In the genomic region with DNA sequence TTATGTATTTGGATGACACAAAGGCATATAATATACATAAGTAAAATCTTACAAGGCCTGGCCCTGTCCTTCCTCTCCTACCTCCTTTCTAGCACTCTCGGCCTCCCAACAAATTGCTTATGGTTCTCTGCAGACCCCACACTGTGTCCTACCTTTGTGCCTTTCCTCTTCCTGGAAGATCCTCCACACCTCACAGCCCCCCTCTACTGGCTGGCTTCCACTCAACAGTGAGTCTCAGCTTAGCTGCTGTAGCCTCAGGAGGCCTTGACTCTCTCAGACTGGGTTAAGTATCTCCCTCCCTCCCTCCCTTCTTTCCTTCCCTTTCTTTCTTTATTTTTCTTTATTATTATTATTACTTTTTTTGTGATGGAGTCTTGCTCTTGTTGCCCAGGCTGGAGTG, we compare ENCODE assay signal across 30 cellular contexts. TPM values are rescaled to one million over a fixed set of nuclear protein-coding genes. Genes with fewer than 3 reads are reported as not detected.
A peak's percentile ranks its signal among the peaks of the same experiment; 100 is the strongest.
DNase-seq lines count a peak whose midpoint lies in the region; ATAC-seq, FAIRE-seq and TF ChIP-seq lines count a peak whose summit lies in the region.
"Had no signal": no experiment of that assay in that cellular context is flagged by ENCODE, and none has a peak within 500 bp of the region (broad histone marks: within the 10 kb centered on the region; RNA-seq: fewer than 3 reads in every experiment).

No MANE protein-coding gene starts in this region.

- no peaks in the 10 kb centered on the region for H4K20me1 ChIP-seq in HepG2 (ENCODE audit: insufficient read depth, low read length)
- no peaks in the 10 kb centered on the region for H4K20me1 ChIP-seq in MM.1S (ENCODE audit: insufficient read depth, low read length)

- CTCF ChIA-PET in HepG2 (lab: Yijun Ruan, JAX; ENCODE audit: low intra/inter-chr PET ratio, low total read pairs): no interaction called here

- H3K27me3 ChIP-seq in HepG2 (ENCODE audit: control insufficient read depth in 1 of 2, insufficient read depth in 2 of 2, low read length in 2 of 2) (no peaks in the 10 kb centered on the region; a peak in 1 of 5 replicates), right lobe of liver (no peaks in the 10 kb centered on the region), MM.1S (replicated peaks; ENCODE audit: insufficient read depth, low read length) (no peaks in the 10 kb centered on the region)
- H3K27me3 ChIP-seq: MG63, tibial artery had no signal

- no peaks in the 10 kb centered on the region for H3K9me3 Mint-ChIP-seq in T-helper 1 cell treated with Interleukin-12 subunit alpha and Interleukin-12 subunit beta and Interleukin-4 antibody, amounts not matched to agents 30 μg/mL and 1 μg/mL, for 36 hours
- no peaks in the 10 kb centered on the region for H3K9me3 Mint-ChIP-seq in central memory CD8-positive, alpha-beta T cell
- no peaks in the 10 kb centered on the region for H3K9me3 Mint-ChIP-seq in stimulated activated effector memory CD8-positive, alpha-beta T cell treated with anti-CD3 and anti-CD28 coated beads, Interleukin-12 subunit alpha, Interleukin-12 subunit beta, amount 100 ng/mL, for 72 hours

- H3K4me3 ChIP-seq in HepG2 (replicated peaks in 1 of 3; ENCODE audit: insufficient read depth in 1 of 3, low read depth in 2 of 3, low read length in 3 of 3) (no peak overlapping the region), right lobe of liver (no peak overlapping the region), MM.1S (ENCODE audit: low read length) (no peak overlapping the region)
- H3K4me3 ChIP-seq: lower lobe of right lung, MG63, mucosa of descending colon, skin epidermis, tibial artery had no signal

- H3K4me2 ChIP-seq in HepG2 (ENCODE audit: low read depth, low read length) (no peak overlapping the region), MM.1S (ENCODE audit: low read depth, low read length) (no peak overlapping the region)

- TF ChIP-seq POLR2A in HepG2 (IDR thresholded peaks at IDR 0.05; ENCODE audit: insufficient read depth in 1 of 2, low read depth in 2 of 2, low read length in 2 of 2) (no peak), right lobe of liver (IDR thresholded peaks at IDR 0.05) (no peak)

- H3K36me3 ChIP-seq in HepG2 (replicated peaks in 1 of 2; ENCODE audit: control insufficient read depth in 1 of 2, insufficient read depth in 2 of 2, low read length in 2 of 2): no peaks in the 10 kb centered on the region
- no peaks in the 10 kb centered on the region for H3K36me3 ChIP-seq in right lobe of liver
- H3K36me3 ChIP-seq in MM.1S (replicated peaks; ENCODE audit: insufficient read depth, low read length): no peaks in the 10 kb centered on the region
- H3K36me3 ChIP-seq: lower lobe of right lung, MG63, tibial artery had no signal

- intact Hi-C loops in HepG2 (cut with micrococcal nuclease; ENCODE audit: unreplicated experiment) (no loop called here), right lobe of liver (cut with DNase I) (no loop called here)

- H3K27me3 Mint-ChIP-seq in T-helper 1 cell treated with Interleukin-12 subunit alpha and Interleukin-12 subunit beta and Interleukin-4 antibody, amounts not matched to agents 30 μg/mL and 1 μg/mL, for 36 hours (ENCODE audit: low read depth): no peaks in the 10 kb centered on the region
- no peaks in the 10 kb centered on the region for H3K27me3 Mint-ChIP-seq in central memory CD8-positive, alpha-beta T cell

- no peak for FAIRE-seq in HepG2 (lab: Jason Lieb, UNC)
- FAIRE-seq: bronchial epithelial cell, colon, H54, RCC 7860 had no signal

- TF ChIP-seq EP300 in HepG2 (IDR thresholded peaks at IDR 0.05; ENCODE audit: low read depth in 2 of 2, low read length in 2 of 2) (no peak), HepG2 (CRISPR knock-in tag; IDR thresholded peaks at IDR 0.05; ENCODE audit: borderline replicate concordance) (no peak)

- peak overlapping the region; percentile 97 for H3K4me3 Mint-ChIP-seq in T-helper 1 cell treated with Interleukin-12 subunit alpha and Interleukin-12 subunit beta and Interleukin-4 antibody, amounts not matched to agents 30 μg/mL and 1 μg/mL, for 36 hours
- H3K4me3 Mint-ChIP-seq in central memory CD8-positive, alpha-beta T cell: peak overlapping the region; percentile 81
- no peak overlapping the region for H3K4me3 Mint-ChIP-seq in stimulated activated effector memory CD8-positive, alpha-beta T cell treated with anti-CD3 and anti-CD28 coated beads, Interleukin-12 subunit alpha, Interleukin-12 subunit beta, amount 100 ng/mL, for 72 hours
- H3K4me3 Mint-ChIP-seq: nephron progenitor cell had no signal

- peaks cover 30% of the 10 kb centered on the region for H3K36me3 Mint-ChIP-seq in T-helper 1 cell treated with Interleukin-12 subunit alpha and Interleukin-12 subunit beta and Interleukin-4 antibody, amounts not matched to agents 30 μg/mL and 1 μg/mL, for 36 hours (ENCODE audit: low read depth)
- peaks cover 2% of the 10 kb centered on the region for H3K36me3 Mint-ChIP-seq in central memory CD8-positive, alpha-beta T cell (ENCODE audit: insufficient read depth)
- H3K36me3 Mint-ChIP-seq in stimulated activated effector memory CD8-positive, alpha-beta T cell treated with anti-CD3 and anti-CD28 coated beads, Interleukin-12 subunit alpha, Interleukin-12 subunit beta, amount 100 ng/mL, for 72 hours: no peaks in the 10 kb centered on the region

- ATAC-seq in HepG2 (peak; percentile 80), right lobe of liver (no peak)
- no peak for ATAC-seq in central memory CD8-positive, alpha-beta T cell (replicated peaks; ENCODE audit: extremely low read depth, poor library complexity, severe bottlenecking)
- ATAC-seq in stimulated activated effector memory CD8-positive, alpha-beta T cell treated with anti-CD3 and anti-CD28 coated beads, Interleukin-12 subunit alpha, Interleukin-12 subunit beta, amount 100 ng/mL, for 72 hours: no peak
- ATAC-seq: lower lobe of right lung, mucosa of descending colon had no signal

- peaks cover 39% of the 10 kb centered on the region for H3K4me1 Mint-ChIP-seq in T-helper 1 cell treated with Interleukin-12 subunit alpha and Interleukin-12 subunit beta and Interleukin-4 antibody, amounts not matched to agents 30 μg/mL and 1 μg/mL, for 36 hours (ENCODE audit: low read depth)
- H3K4me1 Mint-ChIP-seq in central memory CD8-positive, alpha-beta T cell: peaks cover 47% of the 10 kb centered on the region
- H3K4me1 Mint-ChIP-seq in stimulated activated effector memory CD8-positive, alpha-beta T cell treated with anti-CD3 and anti-CD28 coated beads, Interleukin-12 subunit alpha, Interleukin-12 subunit beta, amount 100 ng/mL, for 72 hours: peaks cover 38% of the 10 kb centered on the region
- H3K4me1 Mint-ChIP-seq: nephron progenitor cell had no signal

- H3K4me1 ChIP-seq in HepG2 (ENCODE audit: insufficient read depth, low read length): peaks cover 24% of the 10 kb centered on the region
- H3K4me1 ChIP-seq in right lobe of liver: no peaks in the 10 kb centered on the region
- H3K4me1 ChIP-seq in MM.1S (ENCODE audit: low read length): no peaks in the 10 kb centered on the region
- H3K4me1 ChIP-seq: lower lobe of right lung, tibial artery had no signal

- H3K27ac ChIP-seq in HepG2 (ENCODE audit: extremely low read length, insufficient read depth, low read length): no peak overlapping the region
- no peak overlapping the region for H3K27ac ChIP-seq in right lobe of liver
- no peak overlapping the region for H3K27ac ChIP-seq in MM.1S (ENCODE audit: low read length)
- H3K27ac ChIP-seq: 22Rv1, lower lobe of right lung, skin epidermis, tibial artery had no signal

- in situ Hi-C loops in HepG2 (cut with HindIII; ENCODE audit: extremely low pct_ligation_motif_present, low pct_unique_long_range_greater_than_20kb): no loop called here

- TF ChIP-seq RAD21 in HepG2 (CRISPR knock-in tag; IDR thresholded peaks at IDR 0.05): no peak

- H3K27ac Mint-ChIP-seq in T-helper 1 cell treated with Interleukin-12 subunit alpha and Interleukin-12 subunit beta and Interleukin-4 antibody, amounts not matched to agents 30 μg/mL and 1 μg/mL, for 36 hours: peak overlapping the region; percentile 80
- H3K27ac Mint-ChIP-seq in central memory CD8-positive, alpha-beta T cell (ENCODE audit: low read depth): peak overlapping the region; percentile 91
- peak overlapping the region; percentile 88 for H3K27ac Mint-ChIP-seq in stimulated activated effector memory CD8-positive, alpha-beta T cell treated with anti-CD3 and anti-CD28 coated beads, Interleukin-12 subunit alpha, Interleukin-12 subunit beta, amount 100 ng/mL, for 72 hours
- H3K27ac Mint-ChIP-seq: nephron progenitor cell had no signal

- no peak overlapping the region for H3K9ac ChIP-seq in HepG2 (ENCODE audit: insufficient read depth, low read depth, low read length)
- no peak overlapping the region for H3K9ac ChIP-seq in MM.1S (ENCODE audit: low read length)

- 81% methylated on average over 1 of the region's 1 CpG for WGBS in HepG2 (ENCODE audit: low lambda C conversion rate)
- 100% methylated on average over 1 of the region's 1 CpG for WGBS in right lobe of liver (ENCODE audit: insufficient coverage, low coverage, low lambda C conversion rate, missing lambda C conversion rate)

- H3K79me2 ChIP-seq in HepG2 (ENCODE audit: insufficient read depth, low read length) (no peaks in the 10 kb centered on the region), MM.1S (ENCODE audit: low read length) (no peaks in the 10 kb centered on the region)

- BruUV-seq in HepG2 (replicated peaks; lab: Mats Ljungman, UMichigan): no TSS peak

- no peaks in the 10 kb centered on the region for H3F3A ChIP-seq in MM.1S (ENCODE audit: insufficient read depth, low read length)

- no peaks in the 10 kb centered on the region for H3K9me2 ChIP-seq in MM.1S (replicated peaks; ENCODE audit: insufficient read depth, low read length)

- TF ChIP-seq CTCF in HepG2 (CRISPR knock-in tag; IDR thresholded peaks at IDR 0.05): peak; percentile 44
- no peak for TF ChIP-seq CTCF in right lobe of liver (IDR thresholded peaks at IDR 0.05)
- TF ChIP-seq CTCF in MM.1S (IDR thresholded peaks at IDR 0.05; ENCODE audit: low read length): no peak

- POLR2A ChIA-PET in HepG2 (lab: Yijun Ruan, JAX): no interaction called here

- H2AFZ ChIP-seq in HepG2 (ENCODE audit: low read length) (no peak overlapping the region), MM.1S (ENCODE audit: low read length) (no peak overlapping the region)

- H3K9me3 ChIP-seq in HepG2 (ENCODE audit: low read length) (no peaks in the 10 kb centered on the region), right lobe of liver (no peaks in the 10 kb centered on the region), MM.1S (replicated peaks; ENCODE audit: insufficient read depth, low read length) (no peaks in the 10 kb centered on the region)
- H3K9me3 ChIP-seq: lower lobe of right lung, MG63, mucosa of descending colon, tibial artery had no signal

- DNase-seq in T-helper 1 cell (no peak), HepG2 (ENCODE audit: low spot score) (no peak), right lobe of liver (no peak), MM.1S (no peak)
- DNase-seq in central memory CD8-positive, alpha-beta T cell (ENCODE audit: low spot score in 2 of 2): no peak
- DNase-seq in stimulated activated effector memory CD8-positive, alpha-beta T cell treated with anti-CD3 and anti-CD28 coated beads, Interleukin-12 subunit alpha, Interleukin-12 subunit beta, amount 100 ng/mL, for 72 hours (ENCODE audit: low spot score in 2 of 2): no peak
- no peak for DNase-seq in stimulated activated CD4-positive, alpha-beta T cell treated with anti-CD3 and anti-CD28 coated beads, Interleukin-4, amount 100 ng/mL, for 4 hours
- DNase-seq: activated CD4-positive, alpha-beta T cell treated with anti-CD3 and anti-CD28 coated beads for 4 hours; activated CD8-positive, alpha-beta memory T cell treated with anti-CD3 and anti-CD28 coated beads, Interleukin-2, amount 50 U/mL, for 48 hours; anterior cingulate cortex; effector CD8-positive, alpha-beta T cell; erythroblast; head of caudate nucleus; lower lobe of right lung; MG63; mucosa of descending colon; NCI-H2029 treated with DMSO at 0.1 percent for 48 hours; NCI-H526 treated with DMSO at 0.1 percent for 48 hours; nephron progenitor cell; SIG-M5; stimulated activated CD8-positive, alpha-beta memory T cell treated with anti-CD3 and anti-CD28 coated beads, Interleukin-4, amount 100 ng/mL, for 48 hours; tibial artery had no signal

RNA-seq across cellular contexts. Expression of a gene that starts 8.3 kb away (rescaled TPM):
- total RNA-seq in HepG2 (2016; rRNA removed; fragmentation: Illumina TruSeq; extraction: Trizol) (0.13 TPM in 1 of 2 replicates, not detected in the other), right lobe of liver (under 1 TPM in 2 of 6 experiments, not detected in 4; 0.13 to 0.20 TPM)
- not detected in 2 replicates for total RNA-seq in HepG2 (2016; cell fraction: cytosol; rRNA removed; fragmentation: Illumina TruSeq; extraction: Trizol; ENCODE audit: low read depth)
- 0.11 TPM in 1 of 2 replicates, not detected in the other for total RNA-seq in HepG2 (2016; cell fraction: insoluble cytoplasmic fraction; rRNA removed; fragmentation: Illumina TruSeq; extraction: Trizol)
- not detected in 2 replicates for total RNA-seq in HepG2 (2016; cell fraction: membrane; rRNA removed; fragmentation: Illumina TruSeq; extraction: Trizol)
- total RNA-seq in HepG2 (2016; cell fraction: nucleus; rRNA removed; fragmentation: Illumina TruSeq; extraction: Trizol): 0.16 TPM in 1 of 2 replicates, not detected in the other
- polyA plus RNA-seq in HepG2 (2011; rRNA removed): 0.03 TPM in 1 of 2 replicates, not detected in the other
- polyA plus RNA-seq in HepG2 (2011; cell fraction: cytosol; rRNA removed): 0.03 TPM in 1 of 2 replicates, not detected in the other
- polyA plus RNA-seq in HepG2 (2011; cell fraction: nucleus; rRNA removed): 0.10 and 0.11 TPM in 2 replicates
- not detected in 2 replicates for polyA plus RNA-seq in HepG2 (2012)
- not detected in 2 replicates for polyA plus RNA-seq in HepG2 (2016; cell fraction: cytosol; fragmentation: Illumina TruSeq; extraction: Trizol; ENCODE audit: low read depth)
- not detected in 2 replicates for polyA plus RNA-seq in HepG2 (2016; cell fraction: insoluble cytoplasmic fraction; fragmentation: Illumina TruSeq; extraction: Trizol; ENCODE audit: low read depth)
- not detected in 2 replicates for polyA plus RNA-seq in HepG2 (2016; cell fraction: membrane; fragmentation: Illumina TruSeq; extraction: Trizol; ENCODE audit: low read depth)
- not detected in 2 replicates for polyA plus RNA-seq in HepG2 (2016; cell fraction: nucleus; fragmentation: Illumina TruSeq; extraction: Trizol; ENCODE audit: insufficient read depth, low read depth)
- polyA minus RNA-seq in HepG2 (2011; rRNA and poly(A)+ RNA removed; ENCODE audit: low replicate concordance): not detected in 2 replicates
- not detected in 2 replicates for polyA minus RNA-seq in HepG2 (2011; cell fraction: cytosol; rRNA and poly(A)+ RNA removed)
- polyA minus RNA-seq in HepG2 (2011; cell fraction: nucleus; rRNA and poly(A)+ RNA removed): not detected in 2 replicates
- total RNA-seq: osteocyte had no signal

RNA-seq across cellular contexts. Expression of a gene that starts 34.7 kb away (rescaled TPM):
- total RNA-seq in HepG2 (2016; rRNA removed; fragmentation: Illumina TruSeq; extraction: Trizol): not detected in 2 replicates
- not detected in 2 replicates for total RNA-seq in HepG2 (2016; cell fraction: cytosol; rRNA removed; fragmentation: Illumina TruSeq; extraction: Trizol; ENCODE audit: low read depth)
- not detected in 2 replicates for total RNA-seq in HepG2 (2016; cell fraction: insoluble cytoplasmic fraction; rRNA removed; fragmentation: Illumina TruSeq; extraction: Trizol)
- total RNA-seq in HepG2 (2016; cell fraction: membrane; rRNA removed; fragmentation: Illumina TruSeq; extraction: Trizol): not detected in 2 replicates
- not detected in 2 replicates for total RNA-seq in HepG2 (2016; cell fraction: nucleus; rRNA removed; fragmentation: Illumina TruSeq; extraction: Trizol)
- not detected in 2 replicates for polyA plus RNA-seq in HepG2 (2011; rRNA removed)
- not detected in 2 replicates for polyA plus RNA-seq in HepG2 (2011; cell fraction: cytosol; rRNA removed)
- not detected in 2 replicates for polyA plus RNA-seq in HepG2 (2011; cell fraction: nucleus; rRNA removed)
- not detected in 2 replicates for polyA plus RNA-seq in HepG2 (2012)
- polyA plus RNA-seq in HepG2 (2016; cell fraction: cytosol; fragmentation: Illumina TruSeq; extraction: Trizol; ENCODE audit: low read depth): not detected in 2 replicates
- not detected in 2 replicates for polyA plus RNA-seq in HepG2 (2016; cell fraction: insoluble cytoplasmic fraction; fragmentation: Illumina TruSeq; extraction: Trizol; ENCODE audit: low read depth)
- not detected in 2 replicates for polyA plus RNA-seq in HepG2 (2016; cell fraction: membrane; fragmentation: Illumina TruSeq; extraction: Trizol; ENCODE audit: low read depth)
- not detected in 2 replicates for polyA plus RNA-seq in HepG2 (2016; cell fraction: nucleus; fragmentation: Illumina TruSeq; extraction: Trizol; ENCODE audit: insufficient read depth, low read depth)
- polyA minus RNA-seq in HepG2 (2011; rRNA and poly(A)+ RNA removed; ENCODE audit: low replicate concordance): not detected in 2 replicates
- polyA minus RNA-seq in HepG2 (2011; cell fraction: cytosol; rRNA and poly(A)+ RNA removed): not detected in 2 replicates
- polyA minus RNA-seq in HepG2 (2011; cell fraction: nucleus; rRNA and poly(A)+ RNA removed): not detected in 2 replicates
- 1 to 10 TPM in 1 of 6 experiments, under 1 TPM in 5; 0.51 to 1.6 (median 0.87) TPM for total RNA-seq in right lobe of liver

RNA-seq across cellular contexts. Expression of a gene that starts 45.8 kb away (rescaled TPM):
- total RNA-seq in HepG2 (2016; rRNA removed; fragmentation: Illumina TruSeq; extraction: Trizol): 79.0 and 104 TPM in 2 replicates
- 19.8 and 24.9 TPM in 2 replicates for total RNA-seq in HepG2 (2016; cell fraction: cytosol; rRNA removed; fragmentation: Illumina TruSeq; extraction: Trizol; ENCODE audit: low read depth)
- 62.8 and 109 TPM in 2 replicates for total RNA-seq in HepG2 (2016; cell fraction: insoluble cytoplasmic fraction; rRNA removed; fragmentation: Illumina TruSeq; extraction: Trizol)
- 101 and 114 TPM in 2 replicates for total RNA-seq in HepG2 (2016; cell fraction: membrane; rRNA removed; fragmentation: Illumina TruSeq; extraction: Trizol)
- total RNA-seq in HepG2 (2016; cell fraction: nucleus; rRNA removed; fragmentation: Illumina TruSeq; extraction: Trizol): 47.9 and 62.6 TPM in 2 replicates
- 70.0 and 77.7 TPM in 2 replicates for polyA plus RNA-seq in HepG2 (2011; rRNA removed)
- 41.2 and 41.3 TPM in 2 replicates for polyA plus RNA-seq in HepG2 (2011; cell fraction: cytosol; rRNA removed)
- polyA plus RNA-seq in HepG2 (2011; cell fraction: nucleus; rRNA removed): 56.4 and 66.4 TPM in 2 replicates
- 64.6 and 76.7 TPM in 2 replicates for polyA plus RNA-seq in HepG2 (2012)
- polyA plus RNA-seq in HepG2 (2016; cell fraction: cytosol; fragmentation: Illumina TruSeq; extraction: Trizol; ENCODE audit: low read depth): 35.2 and 41.4 TPM in 2 replicates
- 92.0 and 117 TPM in 2 replicates for polyA plus RNA-seq in HepG2 (2016; cell fraction: insoluble cytoplasmic fraction; fragmentation: Illumina TruSeq; extraction: Trizol; ENCODE audit: low read depth)
- 104 and 124 TPM in 2 replicates for polyA plus RNA-seq in HepG2 (2016; cell fraction: membrane; fragmentation: Illumina TruSeq; extraction: Trizol; ENCODE audit: low read depth)
- 138 and 143 TPM in 2 replicates for polyA plus RNA-seq in HepG2 (2016; cell fraction: nucleus; fragmentation: Illumina TruSeq; extraction: Trizol; ENCODE audit: insufficient read depth, low read depth)
- polyA minus RNA-seq in HepG2 (2011; rRNA and poly(A)+ RNA removed; ENCODE audit: low replicate concordance): 103 and 104 TPM in 2 replicates
- polyA minus RNA-seq in HepG2 (2011; cell fraction: cytosol; rRNA and poly(A)+ RNA removed): 33.7 and 51.0 TPM in 2 replicates
- polyA minus RNA-seq in HepG2 (2011; cell fraction: nucleus; rRNA and poly(A)+ RNA removed): 23.3 and 28.5 TPM in 2 replicates
- total RNA-seq in right lobe of liver: 100 to 1,000 TPM in 3 of 6 experiments, 10 to 100 TPM in 3; 59.8 to 112 (median 99.3) TPM

RNA-seq across cellular contexts. Expression of a gene that starts 46.2 kb away (rescaled TPM):
- total RNA-seq in HepG2 (2016; rRNA removed; fragmentation: Illumina TruSeq; extraction: Trizol): 0.35 and 0.93 TPM in 2 replicates
- 0.62 TPM in 1 of 2 replicates, not detected in the other for total RNA-seq in HepG2 (2016; cell fraction: cytosol; rRNA removed; fragmentation: Illumina TruSeq; extraction: Trizol; ENCODE audit: low read depth)
- total RNA-seq in HepG2 (2016; cell fraction: insoluble cytoplasmic fraction; rRNA removed; fragmentation: Illumina TruSeq; extraction: Trizol): 0.71 and 0.87 TPM in 2 replicates
- 0.72 and 0.96 TPM in 2 replicates for total RNA-seq in HepG2 (2016; cell fraction: membrane; rRNA removed; fragmentation: Illumina TruSeq; extraction: Trizol)
- 0.50 and 0.81 TPM in 2 replicates for total RNA-seq in HepG2 (2016; cell fraction: nucleus; rRNA removed; fragmentation: Illumina TruSeq; extraction: Trizol)
- polyA plus RNA-seq in HepG2 (2011; rRNA removed): 2.6 and 3.3 TPM in 2 replicates
- 0.74 and 0.88 TPM in 2 replicates for polyA plus RNA-seq in HepG2 (2011; cell fraction: cytosol; rRNA removed)
- polyA plus RNA-seq in HepG2 (2011; cell fraction: nucleus; rRNA removed): 18.2 and 26.0 TPM in 2 replicates
- 2.6 and 2.8 TPM in 2 replicates for polyA plus RNA-seq in HepG2 (2012)
- polyA plus RNA-seq in HepG2 (2016; cell fraction: cytosol; fragmentation: Illumina TruSeq; extraction: Trizol; ENCODE audit: low read depth): 0.38 and 0.86 TPM in 2 replicates
- polyA plus RNA-seq in HepG2 (2016; cell fraction: insoluble cytoplasmic fraction; fragmentation: Illumina TruSeq; extraction: Trizol; ENCODE audit: low read depth): 0.45 and 0.92 TPM in 2 replicates
- polyA plus RNA-seq in HepG2 (2016; cell fraction: membrane; fragmentation: Illumina TruSeq; extraction: Trizol; ENCODE audit: low read depth): 0.81 and 1.4 TPM in 2 replicates
- 3.6 and 4.5 TPM in 2 replicates for polyA plus RNA-seq in HepG2 (2016; cell fraction: nucleus; fragmentation: Illumina TruSeq; extraction: Trizol; ENCODE audit: insufficient read depth, low read depth)
- polyA minus RNA-seq in HepG2 (2011; rRNA and poly(A)+ RNA removed; ENCODE audit: low replicate concordance): 0.61 and 0.68 TPM in 2 replicates
- 0.88 TPM in 1 of 2 replicates, not detected in the other for polyA minus RNA-seq in HepG2 (2011; cell fraction: cytosol; rRNA and poly(A)+ RNA removed)
- polyA minus RNA-seq in HepG2 (2011; cell fraction: nucleus; rRNA and poly(A)+ RNA removed): 0.50 and 0.77 TPM in 2 replicates
- 1 to 10 TPM in 2 of 6 experiments, under 1 TPM in 3, not detected in 1; 0.83 to 1.3 (median 0.97) TPM for total RNA-seq in right lobe of liver

RNA-seq across cellular contexts. Expression of a gene that starts 56.0 kb away (rescaled TPM):
- total RNA-seq in HepG2 (2016; rRNA removed; fragmentation: Illumina TruSeq; extraction: Trizol) (4.0 and 4.1 TPM in 2 replicates), right lobe of liver (10 to 100 TPM; 15.3 to 21.1 (median 17.7) TPM)
- total RNA-seq in HepG2 (2016; cell fraction: cytosol; rRNA removed; fragmentation: Illumina TruSeq; extraction: Trizol; ENCODE audit: low read depth): 3.3 and 4.0 TPM in 2 replicates
- total RNA-seq in HepG2 (2016; cell fraction: insoluble cytoplasmic fraction; rRNA removed; fragmentation: Illumina TruSeq; extraction: Trizol): 2.2 and 3.5 TPM in 2 replicates
- total RNA-seq in HepG2 (2016; cell fraction: membrane; rRNA removed; fragmentation: Illumina TruSeq; extraction: Trizol): 5.1 and 5.5 TPM in 2 replicates
- total RNA-seq in HepG2 (2016; cell fraction: nucleus; rRNA removed; fragmentation: Illumina TruSeq; extraction: Trizol): 4.3 TPM in 2 replicates
- 7.1 and 8.9 TPM in 2 replicates for polyA plus RNA-seq in HepG2 (2011; rRNA removed)
- 2.3 and 3.4 TPM in 2 replicates for polyA plus RNA-seq in HepG2 (2011; cell fraction: cytosol; rRNA removed)
- polyA plus RNA-seq in HepG2 (2011; cell fraction: nucleus; rRNA removed): 43.3 and 56.3 TPM in 2 replicates
- 14.9 and 15.5 TPM in 2 replicates for polyA plus RNA-seq in HepG2 (2012)
- 6.5 and 6.8 TPM in 2 replicates for polyA plus RNA-seq in HepG2 (2016; cell fraction: cytosol; fragmentation: Illumina TruSeq; extraction: Trizol; ENCODE audit: low read depth)
- polyA plus RNA-seq in HepG2 (2016; cell fraction: insoluble cytoplasmic fraction; fragmentation: Illumina TruSeq; extraction: Trizol; ENCODE audit: low read depth): 8.3 and 11.9 TPM in 2 replicates
- polyA plus RNA-seq in HepG2 (2016; cell fraction: membrane; fragmentation: Illumina TruSeq; extraction: Trizol; ENCODE audit: low read depth): 12.2 and 12.5 TPM in 2 replicates
- 40.0 and 44.3 TPM in 2 replicates for polyA plus RNA-seq in HepG2 (2016; cell fraction: nucleus; fragmentation: Illumina TruSeq; extraction: Trizol; ENCODE audit: insufficient read depth, low read depth)
- polyA minus RNA-seq in HepG2 (2011; rRNA and poly(A)+ RNA removed; ENCODE audit: low replicate concordance): 13.3 and 14.6 TPM in 2 replicates
- polyA minus RNA-seq in HepG2 (2011; cell fraction: cytosol; rRNA and poly(A)+ RNA removed): 5.4 and 6.2 TPM in 2 replicates
- 6.8 and 10.8 TPM in 2 replicates for polyA minus RNA-seq in HepG2 (2011; cell fraction: nucleus; rRNA and poly(A)+ RNA removed)
